ENCODE assay signal across 26 cellular contexts in the genomic region with DNA sequence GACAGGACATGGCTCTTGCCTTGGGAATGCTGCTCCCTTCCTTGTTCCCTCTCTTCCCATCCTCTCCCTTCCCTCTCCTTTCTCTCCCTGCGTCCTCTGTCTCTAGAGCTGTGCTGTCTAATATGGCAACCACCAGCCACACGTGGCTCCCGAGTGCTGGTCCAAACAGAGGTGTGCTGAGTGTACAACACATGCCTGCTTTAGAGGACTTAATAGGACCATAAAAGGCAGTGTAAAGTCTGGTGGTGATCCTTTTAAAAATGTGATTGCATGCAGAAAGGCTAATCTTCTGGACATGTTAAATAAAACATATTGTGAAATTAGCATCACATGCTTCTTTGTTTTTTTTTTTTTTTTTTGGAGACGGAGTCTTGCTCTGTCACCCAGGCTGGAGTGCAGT.
"Had no signal": no experiment of that assay in that cellular context is flagged by ENCODE, and none has a peak within 500 bp of the region (broad histone marks: within the 10 kb centered on the region; RNA-seq: fewer than 3 reads in every experiment).

No MANE protein-coding gene starts in this region.

- H3K9me3 ChIP-seq: pancreas, psoas muscle, right lobe of liver, sigmoid colon, stomach, thoracic aorta, thyroid gland, tibial nerve, upper lobe of left lung, vagina had no signal

- H3K4me1 Mint-ChIP-seq: naive thymus-derived CD8-positive, alpha-beta T cell; stimulated activated effector memory CD8-positive, alpha-beta T cell treated with anti-CD3 and anti-CD28 coated beads, Interleukin-12 subunit alpha, Interleukin-12 subunit beta, amount 100 ng/mL, for 72 hours; stimulated activated naive B cell treated with anti-CD40 and anti-IgM and Interleukin-4, amounts not matched to agents 10 μg/mL and 1 μg/mL and 100 μg/mL, for 72 hours had no signal

- H3K27me3 Mint-ChIP-seq: natural killer cell treated with Interleukin-12 subunit alpha and Interleukin-12 subunit beta and Interleukin-15 and Interleukin-18, amount 100 ng/mL, for 72 hours; stimulated activated naive B cell treated with anti-CD40 and anti-IgM and Interleukin-4, amounts not matched to agents 10 μg/mL and 1 μg/mL and 100 μg/mL, for 72 hours; stimulated activated naive CD8-positive, alpha-beta T cell treated with anti-CD3 and anti-CD28 coated beads, Interleukin-15, Interleukin-2, amounts not matched to agents 100 ng/mL and 50 ng/mL, for 24 hours had no signal

- DNase-seq: naive thymus-derived CD8-positive, alpha-beta T cell; nephron progenitor cell; occipital lobe; pancreas; psoas muscle; right cardiac atrium; right lobe of liver; sigmoid colon; small intestine; stimulated activated CD4-positive, alpha-beta T cell treated with anti-CD3 and anti-CD28 coated beads, Interleukin-15, amount 100 ng/mL, for 24 hours; stimulated activated CD4-positive, alpha-beta T cell treated with anti-CD3 and anti-CD28 coated beads, Interleukin-2, amount 100 ng/mL, for 24 hours; stimulated activated CD4-positive, alpha-beta T cell treated with anti-CD3 and anti-CD28 coated beads, Interleukin-2, amount 100 ng/mL, for 48 hours; stimulated activated CD4-positive, alpha-beta T cell treated with anti-CD3 and anti-CD28 coated beads, Interleukin-4, amount 100 ng/mL, for 24 hours; stimulated activated naive B cell treated with anti-CD40 and anti-IgM and Interleukin-4, amounts not matched to agents 10 μg/mL and 1 μg/mL and 100 μg/mL, for 72 hours; stimulated activated naive CD4-positive, alpha-beta T cell treated with Interleukin-2 at 50 U/mL for 16 hours; stomach; thyroid gland; trophoblast cell had no signal

- H3K27ac ChIP-seq: neural progenitor cell, pancreas, psoas muscle, right lobe of liver, sigmoid colon, stomach, thoracic aorta, thyroid gland, tibial nerve, upper lobe of left lung, vagina had no signal

- H3K9me3 Mint-ChIP-seq: naive thymus-derived CD8-positive, alpha-beta T cell; natural killer cell treated with Interleukin-12 subunit alpha and Interleukin-12 subunit beta and Interleukin-15 and Interleukin-18, amount 100 ng/mL, for 72 hours; nephron progenitor cell; neural progenitor cell; stimulated activated effector memory CD8-positive, alpha-beta T cell treated with anti-CD3 and anti-CD28 coated beads, Interleukin-12 subunit alpha, Interleukin-12 subunit beta, amount 100 ng/mL, for 72 hours; stimulated activated naive B cell treated with anti-CD40 and anti-IgM and Interleukin-4, amounts not matched to agents 10 μg/mL and 1 μg/mL and 100 μg/mL, for 72 hours; stimulated activated naive CD8-positive, alpha-beta T cell treated with anti-CD3 and anti-CD28 coated beads, Interleukin-15, Interleukin-2, amounts not matched to agents 100 ng/mL and 50 ng/mL, for 24 hours had no signal

- H3K36me3 Mint-ChIP-seq: naive thymus-derived CD8-positive, alpha-beta T cell; natural killer cell treated with Interleukin-12 subunit alpha and Interleukin-12 subunit beta and Interleukin-15 and Interleukin-18, amount 100 ng/mL, for 72 hours; neural progenitor cell; stimulated activated effector memory CD8-positive, alpha-beta T cell treated with anti-CD3 and anti-CD28 coated beads, Interleukin-12 subunit alpha, Interleukin-12 subunit beta, amount 100 ng/mL, for 72 hours; stimulated activated naive B cell treated with anti-CD40 and anti-IgM and Interleukin-4, amounts not matched to agents 10 μg/mL and 1 μg/mL and 100 μg/mL, for 72 hours had no signal

- H3K4me3 ChIP-seq: neural progenitor cell, pancreas, psoas muscle, right lobe of liver, sigmoid colon, stomach, thoracic aorta, thyroid gland, tibial nerve, upper lobe of left lung, vagina had no signal

- ATAC-seq: naive thymus-derived CD8-positive, alpha-beta T cell; natural killer cell treated with Interleukin-12 subunit alpha and Interleukin-12 subunit beta and Interleukin-15 and Interleukin-18, amount 100 ng/mL, for 72 hours; pancreas; psoas muscle; right cardiac atrium; right lobe of liver; stimulated activated naive B cell treated with anti-CD40 and anti-IgM and Interleukin-4, amounts not matched to agents 10 μg/mL and 1 μg/mL and 100 μg/mL, for 72 hours had no signal

- H3K4me1 ChIP-seq: pancreas, right lobe of liver, sigmoid colon, stomach, tibial nerve, upper lobe of left lung, vagina had no signal

- H3K4me3 Mint-ChIP-seq: naive thymus-derived CD8-positive, alpha-beta T cell; natural killer cell treated with Interleukin-12 subunit alpha and Interleukin-12 subunit beta and Interleukin-15 and Interleukin-18, amount 100 ng/mL, for 72 hours; nephron progenitor cell; neural progenitor cell; stimulated activated effector memory CD8-positive, alpha-beta T cell treated with anti-CD3 and anti-CD28 coated beads, Interleukin-12 subunit alpha, Interleukin-12 subunit beta, amount 100 ng/mL, for 72 hours; stimulated activated naive B cell treated with anti-CD40 and anti-IgM and Interleukin-4, amounts not matched to agents 10 μg/mL and 1 μg/mL and 100 μg/mL, for 72 hours; stimulated activated naive CD8-positive, alpha-beta T cell treated with anti-CD3 and anti-CD28 coated beads, Interleukin-15, Interleukin-2, amounts not matched to agents 100 ng/mL and 50 ng/mL, for 24 hours had no signal

- H3K27ac Mint-ChIP-seq: natural killer cell treated with Interleukin-12 subunit alpha and Interleukin-12 subunit beta and Interleukin-15 and Interleukin-18, amount 100 ng/mL, for 72 hours; nephron progenitor cell; neural progenitor cell; stimulated activated effector memory CD8-positive, alpha-beta T cell treated with anti-CD3 and anti-CD28 coated beads, Interleukin-12 subunit alpha, Interleukin-12 subunit beta, amount 100 ng/mL, for 72 hours; stimulated activated naive B cell treated with anti-CD40 and anti-IgM and Interleukin-4, amounts not matched to agents 10 μg/mL and 1 μg/mL and 100 μg/mL, for 72 hours; stimulated activated naive CD8-positive, alpha-beta T cell treated with anti-CD3 and anti-CD28 coated beads, Interleukin-15, Interleukin-2, amounts not matched to agents 100 ng/mL and 50 ng/mL, for 24 hours had no signal

- H3K27me3 ChIP-seq: neural progenitor cell, pancreas, right lobe of liver, sigmoid colon, thyroid gland, tibial nerve, upper lobe of left lung, vagina had no signal

- H3K36me3 ChIP-seq: neural progenitor cell, pancreas, right lobe of liver, sigmoid colon, stomach, thoracic aorta, thyroid gland, tibial nerve, upper lobe of left lung, vagina had no signal
